In genomic region chr1:151827853-151828252, GRCh38 we compare ENCODE assay signal across 21 cellular contexts. TPM values are rescaled to one million over a fixed set of nuclear protein-coding genes. Genes with fewer than 3 reads are reported as not detected.
DNase-seq lines count a peak whose midpoint lies in the region; ATAC-seq and TF ChIP-seq lines count a peak whose summit lies in the region.
"Had no signal": no experiment of that assay in that cellular context is flagged by ENCODE, and none has a peak within 500 bp of the region (broad histone marks: within the 10 kb centered on the region; RNA-seq: fewer than 3 reads in every experiment).

No MANE protein-coding gene starts in this region.

- peak overlapping the region; percentile 63 for H3K4me3 Mint-ChIP-seq in CD4-positive, alpha-beta T cell
- H3K4me3 Mint-ChIP-seq: nephron had no signal

- peaks cover 0 to 12% (median 0%) of the 10 kb centered on the region in 11 experiments; a peak in 4 of 22 replicates for H4K20me1 ChIP-seq in BLaER1 treated with 17β-estradiol and CSF1 and Interleukin-3, amounts not matched to agents 10 nM and 100 nM
- no peaks in the 10 kb centered on the region for H4K20me1 ChIP-seq in SK-N-SH (ENCODE audit: insufficient read depth)

- no peak for TF ChIP-seq RAD21 in SK-N-SH (IDR thresholded peaks at IDR 0.05; ENCODE audit: low read length)

- peaks cover 83% of the 10 kb centered on the region for H3K4me1 Mint-ChIP-seq in CD4-positive, alpha-beta T cell (ENCODE audit: low read depth)

- ATAC-seq in CD4-positive, alpha-beta T cell (ENCODE audit: poor library complexity): no peak
- ATAC-seq in Right ventricle myocardium inferior: no peak

- no peaks in the 10 kb centered on the region for H3K27me3 Mint-ChIP-seq in CD4-positive, alpha-beta T cell

- no peaks in the 10 kb centered on the region for H3K36me3 Mint-ChIP-seq in CD4-positive, alpha-beta T cell (ENCODE audit: low read depth)

- H3F3A ChIP-seq in SK-N-SH (replicated peaks; ENCODE audit: insufficient read depth): no peaks in the 10 kb centered on the region

- POLR2A ChIA-PET in CD4-positive, alpha-beta T cell (lab: Charles Lee): interaction anchor here (2.3 kb wide), 1 partner anchor 37 kb away, joined by 6 read pairs; the partner anchor contains the start of gene TDRKH
- POLR2A ChIA-PET in SK-N-SH (lab: Yijun Ruan, JAX): interaction anchor here (1.4 to 1.5 kb wide), 2 partner anchors 38 to 64 kb away, joined by 3 to 4 read pairs; partner anchors contain the start of gene MRPL9

- H3K27ac ChIP-seq in BLaER1 treated with 17β-estradiol and CSF1 and Interleukin-3, amounts not matched to agents 10 nM and 100 nM: peak overlapping the region in 9 of 11 experiments; percentile 18 to 78 (median 62); a peak in 16 of 22 replicates
- no peak overlapping the region for H3K27ac ChIP-seq in CD4-positive, alpha-beta T cell (ENCODE audit: low read depth, low read length)
- H3K27ac ChIP-seq in WERI-Rb-1: peak overlapping the region; percentile 0; the same call in 1 of the 2 replicates
- no peak overlapping the region for H3K27ac ChIP-seq in mesendoderm (ENCODE audit: low read depth, low read length)
- peak overlapping the region in 1 of 2 experiments; percentile 53; a peak in 1 of 4 replicates for H3K27ac ChIP-seq in SK-N-SH (ENCODE audit: low read depth in 2 of 2, low read length in 1 of 2)
- H3K27ac ChIP-seq: brain microvascular endothelial cell, coronary artery had no signal

- intact Hi-C loops in CD4-positive, alpha-beta T cell (cut with DNase I, micrococcal nuclease): no loop called here
- intact Hi-C loops in Right ventricle myocardium inferior (cut with DNase I): no loop called here

- no peaks in the 10 kb centered on the region for H3K9me3 Mint-ChIP-seq in CD4-positive, alpha-beta T cell
- H3K9me3 Mint-ChIP-seq: nephron had no signal

- peak overlapping the region; percentile 92 to 100 (median 97) for H3K4me2 ChIP-seq in BLaER1 treated with 17β-estradiol and CSF1 and Interleukin-3, amounts not matched to agents 10 nM and 100 nM
- H3K4me2 ChIP-seq in mesendoderm (ENCODE audit: low read length) (no peak overlapping the region), SK-N-SH (no peak overlapping the region)

- H3K4ac ChIP-seq in mesendoderm (ENCODE audit: low read depth, low read length): no peak overlapping the region

- no peak for TF ChIP-seq CTCF in CD4-positive, alpha-beta T cell (IDR thresholded peaks at IDR 0.05)
- TF ChIP-seq CTCF in WERI-Rb-1 (IDR thresholded peaks at IDR 0.05; ENCODE audit: low read depth, low read length) (no peak), SK-N-SH (IDR thresholded peaks at IDR 0.05) (no peak)

- H4K5ac ChIP-seq in mesendoderm (ENCODE audit: low read length): no peak overlapping the region

- no peak for TF ChIP-seq EP300 in SK-N-SH (IDR thresholded peaks at IDR 0.05; ENCODE audit: borderline replicate concordance in 1 of 2, low read depth in 1 of 2, low read length in 1 of 2)

- H4K8ac ChIP-seq in mesendoderm (ENCODE audit: low read depth, low read length): no peak overlapping the region

- H3K23ac ChIP-seq in mesendoderm (ENCODE audit: low read length): no peak overlapping the region

- peak overlapping the region; percentile 79 for H3K27ac Mint-ChIP-seq in CD4-positive, alpha-beta T cell
- H3K27ac Mint-ChIP-seq: nephron had no signal

- H3K79me2 ChIP-seq in mesendoderm (ENCODE audit: control insufficient read depth, insufficient read depth, low read length) (no peaks in the 10 kb centered on the region), SK-N-SH (ENCODE audit: insufficient read depth) (no peaks in the 10 kb centered on the region)

- H3K9ac ChIP-seq in BLaER1 treated with 17β-estradiol and CSF1 and Interleukin-3, amounts not matched to agents 10 nM and 100 nM: peak overlapping the region in 8 of 11 experiments; percentile 40 to 70 (median 60); a peak in 17 of 22 replicates
- no peak overlapping the region for H3K9ac ChIP-seq in mesendoderm (ENCODE audit: low read length)
- H3K9ac ChIP-seq in SK-N-SH: no peak overlapping the region

- no peaks in the 10 kb centered on the region for H3K79me1 ChIP-seq in mesendoderm (ENCODE audit: low read length)

- H3K18ac ChIP-seq in mesendoderm (ENCODE audit: low read length): no peak overlapping the region

- no peaks in the 10 kb centered on the region for H3K9me2 ChIP-seq in SK-N-SH

- no peak overlapping the region for H2BK5ac ChIP-seq in mesendoderm (ENCODE audit: low read length)

- H3K56ac ChIP-seq in mesendoderm (ENCODE audit: low read length): peak overlapping the region; percentile 45

- H3K36me3 ChIP-seq in BLaER1 treated with 17β-estradiol and CSF1 and Interleukin-3, amounts not matched to agents 10 nM and 100 nM: no peaks in the 10 kb centered on the region
- H3K36me3 ChIP-seq in WERI-Rb-1: no peaks in the 10 kb centered on the region
- H3K36me3 ChIP-seq in mesendoderm (ENCODE audit: control insufficient read depth, insufficient read depth, low read length): no peaks in the 10 kb centered on the region
- H3K36me3 ChIP-seq in SK-N-SH (replicated peaks in 1 of 2; ENCODE audit: control insufficient read depth in 1 of 2, insufficient read depth in 2 of 2, low read length in 1 of 2): no peaks in the 10 kb centered on the region
- H3K36me3 ChIP-seq: brain microvascular endothelial cell, prostate gland, spleen had no signal

- H2BK15ac ChIP-seq in mesendoderm (replicated peaks; ENCODE audit: low read depth): no peak overlapping the region

- no peak overlapping the region for H2BK120ac ChIP-seq in mesendoderm (ENCODE audit: low read depth, low read length)

- no CpG with 5 or more reads among the region's 9 CpGs for WGBS in mesendoderm (ENCODE audit: extremely low coverage, insufficient coverage, low lambda C conversion rate)
- WGBS in SK-N-SH (ENCODE audit: low lambda C conversion rate): 78% methylated on average over 9 of the region's 9 CpGs

- H3K9me3 ChIP-seq in BLaER1 treated with 17β-estradiol and CSF1 and Interleukin-3, amounts not matched to agents 10 nM and 100 nM (replicated peaks in 1 of 11): no peaks in the 10 kb centered on the region
- no peaks in the 10 kb centered on the region for H3K9me3 ChIP-seq in CD4-positive, alpha-beta T cell (ENCODE audit: control insufficient read depth, low read length)
- no peaks in the 10 kb centered on the region for H3K9me3 ChIP-seq in WERI-Rb-1 (ENCODE audit: severe bottlenecking)
- no peaks in the 10 kb centered on the region for H3K9me3 ChIP-seq in SK-N-SH
- H3K9me3 ChIP-seq: prostate gland, spleen, testis had no signal

- peak overlapping the region in 8 of 10 experiments; percentile 29 to 56 (median 39); a peak in 12 of 20 replicates for H3K4me3 ChIP-seq in BLaER1 treated with 17β-estradiol and CSF1 and Interleukin-3, amounts not matched to agents 10 nM and 100 nM
- H3K4me3 ChIP-seq in WERI-Rb-1 (ENCODE audit: low read depth, low read length) (no peak overlapping the region), mesendoderm (ENCODE audit: low read length) (no peak overlapping the region), SK-N-SH (ENCODE audit: low read depth in 2 of 2, low read length in 1 of 2) (no peak overlapping the region)
- H3K4me3 ChIP-seq: coronary artery, prostate gland, spleen, testis had no signal

- H3K4me1 ChIP-seq in BLaER1 treated with 17β-estradiol and CSF1 and Interleukin-3, amounts not matched to agents 10 nM and 100 nM: peaks cover 64 to 99% (median 93%) of the 10 kb centered on the region in 10 experiments
- peaks cover 37% of the 10 kb centered on the region for H3K4me1 ChIP-seq in mesendoderm (ENCODE audit: control insufficient read depth, low read depth, low read length)
- H3K4me1 ChIP-seq in SK-N-SH (ENCODE audit: control insufficient read depth in 1 of 2, insufficient read depth in 2 of 2, low read depth in 1 of 2, low read length in 1 of 2): peaks cover 0 to 52% of the 10 kb centered on the region in 2 experiments; a peak in 1 of 4 replicates

- CTCF ChIA-PET in CD4-positive, alpha-beta T cell (lab: Charles Lee): interaction anchor here (1.5 kb wide), 1 partner anchor 234 kb away, joined by 3 read pairs; no protein-coding TSS in a partner anchor
- CTCF ChIA-PET in SK-N-SH (lab: Yijun Ruan, JAX): interaction anchor here (2.4 kb wide), 1 partner anchor 8 kb away, joined by 11 read pairs; no protein-coding TSS in a partner anchor

- no peak overlapping the region for H2AK5ac ChIP-seq in mesendoderm (ENCODE audit: low read length)

- no peak overlapping the region for H2AFZ ChIP-seq in SK-N-SH (ENCODE audit: low read depth)

- H3K27me3 ChIP-seq in BLaER1 treated with 17β-estradiol and CSF1 and Interleukin-3, amounts not matched to agents 10 nM and 100 nM: no peaks in the 10 kb centered on the region
- H3K27me3 ChIP-seq in CD4-positive, alpha-beta T cell (ENCODE audit: control insufficient read depth, insufficient read depth, low read length): no peaks in the 10 kb centered on the region
- no peaks in the 10 kb centered on the region for H3K27me3 ChIP-seq in WERI-Rb-1 (ENCODE audit: insufficient read depth, low read depth, severe bottlenecking)
- no peaks in the 10 kb centered on the region for H3K27me3 ChIP-seq in mesendoderm (ENCODE audit: insufficient read depth, low read length, poor library complexity)
- H3K27me3 ChIP-seq in SK-N-SH (ENCODE audit: insufficient read depth): no peaks in the 10 kb centered on the region
- H3K27me3 ChIP-seq: testis had no signal

- no peak for DNase-seq in CD4-positive, alpha-beta T cell
- peak; percentile 84 for DNase-seq in WERI-Rb-1
- no peak for DNase-seq in mesendoderm
- DNase-seq in SK-N-SH: no peak
- DNase-seq in anterior cingulate cortex (lab: John Stamatoyannopoulos, UW): no peak
- no peak for DNase-seq in Right ventricle myocardium inferior (ENCODE audit: missing footprints)
- DNase-seq: brain microvascular endothelial cell, foreskin fibroblast, GDM1, hippocampal formation, Karpas-422, mammary epithelial cell, NCI-H1105 treated with DMSO at 0.1 percent for 48 hours, spleen, testis had no signal

RNA-seq across cellular contexts. Expression of gene RORC, which starts 3.7 kb away (rescaled TPM):
- 1 to 10 TPM; 3.6 to 3.7 TPM for total RNA-seq in CD4-positive, alpha-beta T cell
- polyA plus RNA-seq in mesendoderm (2013, experiment 1 of 2): 0.25 TPM
- polyA plus RNA-seq in mesendoderm (2013, experiment 2 of 2): 0.25 TPM
- polyA plus RNA-seq in SK-N-SH (2012; rRNA removed): 0.03 TPM in 1 of 2 replicates, not detected in the other
- 0.03 and 0.05 TPM in 2 replicates for polyA plus RNA-seq in SK-N-SH (2012; cell fraction: cytosol; rRNA removed)
- polyA plus RNA-seq in SK-N-SH (2012; cell fraction: nucleus; rRNA removed): 0.02 and 0.09 TPM in 2 replicates
- total RNA-seq in Right ventricle myocardium inferior: 11.3 TPM

RNA-seq across cellular contexts. Expression of gene C2CD4D, which starts 11.8 kb away (rescaled TPM):
- total RNA-seq in CD4-positive, alpha-beta T cell: under 1 TPM; 0.75 to 0.88 TPM
- polyA plus RNA-seq in mesendoderm (2013, experiment 1 of 2): 0.63 TPM
- polyA plus RNA-seq in mesendoderm (2013, experiment 2 of 2): 0.55 TPM
- not detected in 2 replicates for polyA plus RNA-seq in SK-N-SH (2012; rRNA removed)
- not detected in 2 replicates for polyA plus RNA-seq in SK-N-SH (2012; cell fraction: cytosol; rRNA removed)
- not detected in 2 replicates for polyA plus RNA-seq in SK-N-SH (2012; cell fraction: nucleus; rRNA removed)
- not detected for total RNA-seq in Right ventricle myocardium inferior

RNA-seq across cellular contexts. Expression of gene LINGO4, which starts 22.6 kb away (rescaled TPM):
- under 1 TPM; 0.06 to 0.16 TPM for total RNA-seq in CD4-positive, alpha-beta T cell
- not detected for polyA plus RNA-seq in mesendoderm (2013, experiment 1 of 2)
- 0.01 TPM for polyA plus RNA-seq in mesendoderm (2013, experiment 2 of 2)
- not detected in 2 replicates for polyA plus RNA-seq in SK-N-SH (2012; rRNA removed)
- polyA plus RNA-seq in SK-N-SH (2012; cell fraction: cytosol; rRNA removed): 0.01 TPM in 1 of 2 replicates, not detected in the other
- not detected in 2 replicates for polyA plus RNA-seq in SK-N-SH (2012; cell fraction: nucleus; rRNA removed)
- total RNA-seq in Right ventricle myocardium inferior: 0.68 TPM
- total RNA-seq: HT-29, mammary epithelial cell had no signal
- polyA plus RNA-seq: keratinocyte, mammary epithelial cell had no signal

RNA-seq across cellular contexts. Expression of gene THEM5, which starts 25.7 kb away (rescaled TPM):
- not detected for total RNA-seq in CD4-positive, alpha-beta T cell
- not detected for polyA plus RNA-seq in mesendoderm (2013, experiment 1 of 2)
- polyA plus RNA-seq in mesendoderm (2013, experiment 2 of 2): not detected
- not detected in 2 replicates for polyA plus RNA-seq in SK-N-SH (2012; rRNA removed)
- polyA plus RNA-seq in SK-N-SH (2012; cell fraction: cytosol; rRNA removed): not detected in 2 replicates
- not detected in 2 replicates for polyA plus RNA-seq in SK-N-SH (2012; cell fraction: nucleus; rRNA removed)
- total RNA-seq in Right ventricle myocardium inferior: not detected
- total RNA-seq: HT-29, mammary epithelial cell, prostate gland, testis had no signal
- polyA plus RNA-seq: mammary epithelial cell, spleen had no signal

RNA-seq across cellular contexts. Expression of gene TDRKH, which starts 37.6 kb away (rescaled TPM):
- total RNA-seq in CD4-positive, alpha-beta T cell: 1 to 10 TPM; 6.1 to 6.4 TPM
- 11.8 TPM for polyA plus RNA-seq in mesendoderm (2013, experiment 1 of 2)
- 11.6 TPM for polyA plus RNA-seq in mesendoderm (2013, experiment 2 of 2)
- 1.9 and 2.7 TPM in 2 replicates for polyA plus RNA-seq in SK-N-SH (2012; rRNA removed)
- polyA plus RNA-seq in SK-N-SH (2012; cell fraction: cytosol; rRNA removed): 2.8 and 2.9 TPM in 2 replicates
- polyA plus RNA-seq in SK-N-SH (2012; cell fraction: nucleus; rRNA removed): 1.9 and 2.9 TPM in 2 replicates
- 4.5 TPM for total RNA-seq in Right ventricle myocardium inferior

Comparison
In these comparisons a context has a peak if more than half of its experiments do, and no peak if none do; other contexts are left out.
1. H3K27ac ChIP-seq: peak in BLaER1 treated with 17β-estradiol and CSF1 and Interleukin-3, amounts not matched to agents 10 nM and 100 nM (9 of 11) and WERI-Rb-1 (single experiment); none in CD4-positive, alpha-beta T cell (single experiment) and mesendoderm (single experiment).
2. H3K4me2 ChIP-seq: peak in BLaER1 treated with 17β-estradiol and CSF1 and Interleukin-3, amounts not matched to agents 10 nM and 100 nM (11 of 11); none in mesendoderm (single experiment) and SK-N-SH (single experiment).
3. H3K4me3 ChIP-seq: peak in BLaER1 treated with 17β-estradiol and CSF1 and Interleukin-3, amounts not matched to agents 10 nM and 100 nM (8 of 10); none in WERI-Rb-1 (single experiment), mesendoderm (single experiment) and SK-N-SH (0 of 2).
4. H3K9ac ChIP-seq: peak in BLaER1 treated with 17β-estradiol and CSF1 and Interleukin-3, amounts not matched to agents 10 nM and 100 nM (8 of 11); none in mesendoderm (single experiment) and SK-N-SH (single experiment).